Comparison of ENCODE assay signal across 14 cellular contexts in genomic region chr4:105186701-105187158, GRCh38. TPM values are rescaled to one million over a fixed set of nuclear protein-coding genes. Genes with fewer than 3 reads are reported as not detected.
A peak's percentile ranks its signal among the peaks of the same experiment; 100 is the strongest.
DNase-seq lines count a peak whose midpoint lies in the region; ATAC-seq, FAIRE-seq and TF ChIP-seq lines count a peak whose summit lies in the region.
"Had no signal": no experiment of that assay in that cellular context is flagged by ENCODE, and none has a peak within 500 bp of the region (broad histone marks: within the 10 kb centered on the region; RNA-seq: fewer than 3 reads in every experiment).

No MANE protein-coding gene starts in this region.

- no peak for ATAC-seq in HG03139 (IDR thresholded peaks at IDR 0.05; ENCODE audit: unreplicated experiment)
- ATAC-seq: gastroesophageal sphincter, T-helper 17 cell had no signal

- no peak overlapping the region for H3K4me3 ChIP-seq in epithelial cell of proximal tubule (ENCODE audit: low read depth, low read length)
- H3K4me3 ChIP-seq: gastroesophageal sphincter had no signal

- peak; percentile 80 for FAIRE-seq in RCC 7860 (lab: Jason Lieb, UNC)
- FAIRE-seq: D721Med, small intestine had no signal

- DNase-seq in DMS 273 (lab: John Stamatoyannopoulos, UW; ENCODE audit: unreplicated experiment) = peak; percentile 36
- no peak for DNase-seq in DMS 273 treated with DMSO at 0.1 percent for 48 hours (lab: John Stamatoyannopoulos, UW)
- peak; percentile 66 for DNase-seq in RCC 7860 (ENCODE audit: low spot score)
- peak; percentile 53 for DNase-seq in epithelial cell of proximal tubule (ENCODE audit: low read depth)
- peak; percentile 53 for DNase-seq in myocyte (ENCODE audit: low read depth)
- no peak for DNase-seq in NCI-H2196 treated with DMSO at 0.1 percent for 48 hours (lab: John Stamatoyannopoulos, UW; ENCODE audit: unreplicated experiment)
- no peak for DNase-seq in medulla oblongata (ENCODE audit: extremely low spot score)
- DNase-seq: activated CD4-positive, alpha-beta T cell treated with anti-CD3 and anti-CD28 coated beads, Interleukin-2, amount 50 U/mL, for 48 hours; MM.1S; small intestine; T-helper 17 cell had no signal

- TF ChIP-seq CTCF in epithelial cell of proximal tubule (conservative IDR thresholded peaks at IDR 0.05; ENCODE audit: low read depth, low read length) = no peak

RNA-seq across cellular contexts. Expression of gene TET2, which starts 40.1 kb away (rescaled TPM):
- 5.0 and 5.9 TPM in 2 replicates for total RNA-seq in epithelial cell of proximal tubule
- total RNA-seq in myocyte = 15.1 and 18.6 TPM in 2 replicates
- polyA plus RNA-seq in myocyte (2012) = 3.3 TPM

Comparison
In these comparisons a context has a peak if more than half of its experiments do, and no peak if none do; other contexts are left out.
1. DNase-seq: peak in DMS 273 (single experiment), RCC 7860 (single experiment), epithelial cell of proximal tubule (single experiment) and myocyte (single experiment); none in DMS 273 treated with DMSO at 0.1 percent for 48 hours (single experiment), NCI-H2196 treated with DMSO at 0.1 percent for 48 hours (single experiment) and medulla oblongata (single experiment).